In the genomic region with DNA sequence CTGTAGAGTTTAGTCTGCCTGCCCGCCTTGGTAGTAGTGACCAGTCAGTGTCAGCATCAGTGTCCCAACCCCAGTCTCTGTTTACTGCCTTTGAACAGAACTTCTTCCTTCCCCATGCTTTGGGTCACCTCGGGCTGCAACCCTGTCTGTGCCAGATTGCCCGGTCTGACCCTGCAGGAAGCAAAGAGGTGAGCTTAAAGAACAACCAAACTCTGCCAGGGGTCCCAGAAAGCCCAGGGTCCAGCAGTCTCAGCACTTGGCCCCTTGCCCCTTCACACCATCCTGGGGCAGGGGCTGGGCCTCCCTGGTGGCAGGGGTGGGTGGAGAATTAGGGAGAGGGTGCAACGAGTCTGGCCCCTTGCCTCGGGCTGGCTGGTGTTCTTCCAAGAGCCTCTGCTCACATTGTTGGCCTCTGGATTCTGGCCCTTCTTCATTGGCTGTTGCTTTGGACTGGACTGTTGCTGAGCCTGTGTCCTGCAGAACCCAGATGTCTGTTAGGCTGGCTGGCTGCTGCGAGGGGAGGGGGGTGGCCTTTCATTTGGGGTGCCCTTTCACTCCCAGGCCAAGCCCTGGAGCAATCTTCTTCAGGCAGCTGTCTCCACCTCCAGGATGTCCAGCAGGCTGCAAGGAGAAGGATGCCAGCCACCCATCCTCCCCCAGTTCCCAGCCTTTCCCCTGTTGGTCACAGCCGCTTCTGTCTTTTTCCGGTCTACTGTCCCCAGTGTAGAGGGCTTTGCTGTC, we compare ENCODE assay signal across 15 cellular contexts. TPM values are rescaled to one million over a fixed set of nuclear protein-coding genes. Genes with fewer than 3 reads are reported as not detected.
DNase-seq lines count a peak whose midpoint lies in the region; ATAC-seq and TF ChIP-seq lines count a peak whose summit lies in the region.
"Had no signal": no experiment of that assay in that cellular context is flagged by ENCODE, and none has a peak within 500 bp of the region (broad histone marks: within the 10 kb centered on the region; RNA-seq: fewer than 3 reads in every experiment).

No MANE protein-coding gene starts in this region.

- H3K27me3 ChIP-seq in WERI-Rb-1 (ENCODE audit: insufficient read depth, low read depth, severe bottlenecking) (no peaks in the 10 kb centered on the region), heart right ventricle (no peaks in the 10 kb centered on the region), gastrocnemius medialis (no peaks in the 10 kb centered on the region)
- H3K27me3 ChIP-seq: pancreas had no signal

- peaks cover 0 to 3% (median 1%) of the 10 kb centered on the region in 3 donors for H3K27me3 Mint-ChIP-seq in CD14-positive monocyte (ENCODE audit: low read depth in 3 of 3)
- H3K27me3 Mint-ChIP-seq in nephron progenitor cell (ENCODE audit: low read depth, poor library complexity), result peaks cover 10% of the 10 kb centered on the region
- H3K27me3 Mint-ChIP-seq: activated CD4-positive, alpha-beta memory T cell treated with anti-CD3 and anti-CD28 coated beads, Interleukin-2, amount 10 ng/mL, durations not matched to agents 7 days and 5 days; activated naive CD4-positive, alpha-beta T cell treated with anti-CD3 and anti-CD28 coated beads, Interleukin-2, amount 10 ng/mL, durations not matched to agents 7 days and 5 days; central memory CD8-positive, alpha-beta T cell had no signal

- intact Hi-C loops in CD14-positive monocyte (cut with micrococcal nuclease) (loop anchor here in 1 of 2 donors (10.0 kb wide), 1 partner anchor 397 kb away; no protein-coding TSS in a partner anchor), heart right ventricle (cut with DNase I) (loop anchor here in 6 of 10 donors (2.0 to 10.0 kb wide), 4 partner anchors 167 to 397 kb away; a partner anchor contains a TSS), gastrocnemius medialis (cut with DNase I; ENCODE audit: low total_unique reads) (loop anchor here (2.0 to 5.0 kb wide), 4 partner anchors 144 to 404 kb away; a partner anchor contains a TSS)

- no peak overlapping the region for H3K4me3 Mint-ChIP-seq in CD14-positive monocyte
- H3K4me3 Mint-ChIP-seq in nephron progenitor cell, result no peak overlapping the region
- H3K4me3 Mint-ChIP-seq: activated CD4-positive, alpha-beta memory T cell treated with anti-CD3 and anti-CD28 coated beads, Interleukin-2, amount 10 ng/mL, durations not matched to agents 7 days and 5 days; activated naive CD4-positive, alpha-beta T cell treated with anti-CD3 and anti-CD28 coated beads, Interleukin-2, amount 10 ng/mL, durations not matched to agents 7 days and 5 days; central memory CD8-positive, alpha-beta T cell; T-helper 2 cell treated with Interferon-gamma antibody and Interleukin-4, amounts not matched to agents 5 μg/mL and 100 μg/mL, for 36 hours had no signal

- H3K4me1 ChIP-seq in heart right ventricle, result peaks cover 16 to 39% (median 30%) of the 10 kb centered on the region in 9 donors
- H3K4me1 ChIP-seq in gastrocnemius medialis, result peaks cover 29 to 42% of the 10 kb centered on the region in 2 donors

- in situ Hi-C loops in gastrocnemius medialis (cut with MboI; ENCODE audit: low sequenced_read_pairs in 4 of 4), result loop anchor here (5.0 to 25.0 kb wide), 4 partner anchors 54 to 394 kb away; a partner anchor contains a TSS

- H3K4me3 ChIP-seq in WERI-Rb-1 (ENCODE audit: low read depth, low read length) (no peak overlapping the region), heart right ventricle (no peak overlapping the region), gastrocnemius medialis (peak overlapping the region in 2 of 4 donors; percentile 18 to 27)
- H3K4me3 ChIP-seq: pancreas had no signal

- TF ChIP-seq CTCF in CD14-positive monocyte (IDR thresholded peaks at IDR 0.05) (no peak), WERI-Rb-1 (IDR thresholded peaks at IDR 0.05; ENCODE audit: low read depth, low read length) (peak; percentile 32; the same call in 1 of the 2 replicates), heart right ventricle (IDR thresholded peaks at IDR 0.05) (peak in 3 of 9 donors; percentile 19 to 24 (median 23)), gastrocnemius medialis (IDR thresholded peaks at IDR 0.05 in 4 of 5, conservative IDR thresholded peaks at IDR 0.05 in 1 of 5) (peak in 2 of 5 experiments; percentile 10 to 25), nephron progenitor cell (IDR thresholded peaks at IDR 0.05) (no peak)

- WGBS in heart right ventricle, 2 donors, result 29 to 32% methylated on average over 8 of the region's 8 CpGs

- peaks cover 2% of the 10 kb centered on the region for H3K4me1 Mint-ChIP-seq in CD14-positive monocyte
- peaks cover 30% of the 10 kb centered on the region for H3K4me1 Mint-ChIP-seq in nephron progenitor cell
- H3K4me1 Mint-ChIP-seq: activated naive CD4-positive, alpha-beta T cell treated with anti-CD3 and anti-CD28 coated beads, Interleukin-2, amount 10 ng/mL, durations not matched to agents 7 days and 5 days had no signal

- ATAC-seq in heart right ventricle, result peak; percentile 22 to 77 (median 49)
- ATAC-seq in gastrocnemius medialis, result peak; percentile 72 to 75
- ATAC-seq: pancreas had no signal

- peaks cover 26 to 27% of the 10 kb centered on the region in 2 donors for H3K36me3 Mint-ChIP-seq in CD14-positive monocyte
- no peaks in the 10 kb centered on the region for H3K36me3 Mint-ChIP-seq in nephron progenitor cell (ENCODE audit: low read depth)

- DNase-seq in CD14-positive monocyte (ENCODE audit: low spot score) (peak; percentile 43), WERI-Rb-1 (no peak), heart right ventricle (peak in 1 of 2 donors; percentile 41), gastrocnemius medialis (peak; percentile 52 to 79), nephron progenitor cell (no peak), RPMI8226 (no peak), DMS114 treated with DMSO at 0.1 percent for 48 hours (lab: John Stamatoyannopoulos, UW; ENCODE audit: unreplicated experiment) (no peak), NCI-H774 (lab: John Stamatoyannopoulos, UW) (no peak)
- DNase-seq: activated CD4-positive, alpha-beta memory T cell treated with anti-CD3 and anti-CD28 coated beads, Interleukin-2, amount 10 ng/mL, durations not matched to agents 7 days and 5 days; activated naive CD4-positive, alpha-beta T cell treated with anti-CD3 and anti-CD28 coated beads, Interleukin-2, amount 10 ng/mL, durations not matched to agents 7 days and 5 days; erythroblast; GDM1 had no signal

- H3K9me3 ChIP-seq in WERI-Rb-1 (ENCODE audit: severe bottlenecking), result no peaks in the 10 kb centered on the region
- no peaks in the 10 kb centered on the region for H3K9me3 ChIP-seq in heart right ventricle
- H3K9me3 ChIP-seq in gastrocnemius medialis, result no peaks in the 10 kb centered on the region
- H3K9me3 ChIP-seq: pancreas had no signal

- H3K9me3 Mint-ChIP-seq in CD14-positive monocyte, result peaks cover 0 to 2% (median 0%) of the 10 kb centered on the region in 7 donors
- H3K9me3 Mint-ChIP-seq in nephron progenitor cell, result no peaks in the 10 kb centered on the region
- H3K9me3 Mint-ChIP-seq: activated CD4-positive, alpha-beta memory T cell treated with anti-CD3 and anti-CD28 coated beads, Interleukin-2, amount 10 ng/mL, durations not matched to agents 7 days and 5 days; activated naive CD4-positive, alpha-beta T cell treated with anti-CD3 and anti-CD28 coated beads, Interleukin-2, amount 10 ng/mL, durations not matched to agents 7 days and 5 days; central memory CD8-positive, alpha-beta T cell; T-helper 2 cell treated with Interferon-gamma antibody and Interleukin-4, amounts not matched to agents 5 μg/mL and 100 μg/mL, for 36 hours had no signal

- H3K27ac Mint-ChIP-seq in CD14-positive monocyte, result peak overlapping the region in 1 of 7 donors; percentile 64
- H3K27ac Mint-ChIP-seq in nephron progenitor cell, result no peak overlapping the region
- H3K27ac Mint-ChIP-seq: activated CD4-positive, alpha-beta memory T cell treated with anti-CD3 and anti-CD28 coated beads, Interleukin-2, amount 10 ng/mL, durations not matched to agents 7 days and 5 days had no signal

- H3K27ac ChIP-seq in WERI-Rb-1 (no peak overlapping the region), heart right ventricle (peak overlapping the region; percentile 2 to 68 (median 32)), gastrocnemius medialis (peak overlapping the region; percentile 51 to 80 (median 74))
- H3K27ac ChIP-seq: pancreas had no signal

- no peak for TF ChIP-seq POLR2A in gastrocnemius medialis (IDR thresholded peaks at IDR 0.05)

- H3K36me3 ChIP-seq in WERI-Rb-1 (peaks cover 22% of the 10 kb centered on the region), heart right ventricle (peaks cover 0 to 40% (median 20%) of the 10 kb centered on the region in 9 donors), gastrocnemius medialis (peaks cover 0 to 23% of the 10 kb centered on the region in 2 donors)

RNA-seq across cellular contexts. Expression of a gene that starts 51.2 kb away (rescaled TPM):
- polyA plus RNA-seq in CD14-positive monocyte (10 to 100 TPM; 62.3 to 65.7 TPM), heart right ventricle (10 to 100 TPM; 17.6 to 52.9 TPM)
- total RNA-seq in heart right ventricle (100 to 1,000 TPM in 4 of 10 donors, 10 to 100 TPM in 6; 80.2 to 114 (median 99.4) TPM), gastrocnemius medialis (100 to 1,000 TPM; 142 to 197 (median 157) TPM)

RNA-seq across cellular contexts. Expression of a gene that starts 55.9 kb away (rescaled TPM):
- polyA plus RNA-seq in CD14-positive monocyte, result 1 to 10 TPM; 2.1 to 3.1 TPM
- 10 to 100 TPM; 17.9 to 38.5 (median 25.2) TPM for total RNA-seq in heart right ventricle
- 1 to 10 TPM; 5.4 to 7.9 TPM for polyA plus RNA-seq in heart right ventricle
- 10 to 100 TPM; 17.3 to 44.5 (median 19.8) TPM for total RNA-seq in gastrocnemius medialis

Comparison
In these comparisons a context has a peak if more than half of its experiments do, and no peak if none do; other contexts are left out.
1. DNase-seq: peak in CD14-positive monocyte (single experiment) and gastrocnemius medialis (2 of 2); none in WERI-Rb-1 (single experiment), nephron progenitor cell (single experiment), RPMI8226 (single experiment), DMS114 treated with DMSO at 0.1 percent for 48 hours (single experiment) and NCI-H774 (single experiment).